8 cellular contexts compared by ENCODE assay signal in the genomic region with DNA sequence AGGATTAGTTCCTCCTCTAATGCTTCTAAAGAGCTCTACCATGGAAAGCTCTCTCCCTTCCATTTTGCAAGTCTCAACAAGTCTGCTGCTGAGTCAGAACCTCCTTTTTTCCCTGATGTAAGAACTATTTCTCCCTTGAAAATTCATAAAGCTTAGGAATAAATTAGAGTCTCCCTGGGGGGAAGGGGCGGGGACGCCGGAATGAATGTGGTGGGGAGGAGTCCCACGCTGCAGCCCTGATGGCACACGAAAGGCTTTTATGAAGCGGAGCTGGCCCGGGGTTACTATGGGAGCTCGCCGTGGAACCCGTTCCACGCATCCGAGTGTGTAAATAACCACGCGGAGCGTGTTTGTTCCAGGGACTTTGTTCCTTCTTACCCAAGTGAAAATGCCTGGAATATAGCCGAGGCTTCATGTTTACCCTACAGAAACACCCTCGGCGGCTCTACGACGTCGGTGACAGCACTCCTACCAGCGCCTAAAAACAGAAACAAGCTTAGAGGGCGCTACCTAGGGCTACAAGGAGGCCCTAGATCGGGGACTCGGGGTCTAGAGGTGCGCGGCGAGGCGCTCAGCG. TPM values are rescaled to one million over a fixed set of nuclear protein-coding genes. Genes with fewer than 3 reads are reported as not detected.
DNase-seq lines count a peak whose midpoint lies in the region; ATAC-seq and TF ChIP-seq lines count a peak whose summit lies in the region.

No MANE protein-coding gene starts in this region.

- WGBS in esophagus squamous epithelium, 2 donors: 0 to 1% methylated on average over 17 to 21 of the region's 30 CpGs

- ATAC-seq in GM18870 (IDR thresholded peaks at IDR 0.05; ENCODE audit: unreplicated experiment) (peak; percentile 37), HG03108 (IDR thresholded peaks at IDR 0.05; ENCODE audit: unreplicated experiment) (peak; percentile 7)

- H3K9me3 ChIP-seq in esophagus squamous epithelium (no peaks in the 10 kb centered on the region), muscle layer of colon (ENCODE audit: low read length) (no peaks in the 10 kb centered on the region)

- H3K9ac ChIP-seq in muscle layer of colon (ENCODE audit: low read length): peak overlapping the region; percentile 98

- intact Hi-C loops in esophagus squamous epithelium (cut with DNase I): loop anchor here (10.0 kb wide), 1 partner anchor 137 kb away; no protein-coding TSS in a partner anchor

- no peak for TF ChIP-seq POLR2A in esophagus squamous epithelium (IDR thresholded peaks at IDR 0.05)

- DNase-seq in AG10803 (ENCODE audit: low read depth) (peak; percentile 95), NCI-H748 treated with DMSO at 0.1 percent for 48 hours (lab: John Stamatoyannopoulos, UW) (peak; percentile 51), esophagus squamous epithelium (lab: John Stamatoyannopoulos, UW) (peak; percentile 36)
- peak; percentile 58 to 63 for DNase-seq in activated T-cell treated with anti-CD3 and anti-CD28 coated beads, Interleukin-2, amount 50 U/mL, for 48 hours
- DNase-seq in stimulated activated CD8-positive, alpha-beta memory T cell treated with anti-CD3 and anti-CD28 coated beads, Interleukin-7, amount 100 ng/mL, for 48 hours (ENCODE audit: extremely low read depth in 1 of 2, low read depth in 1 of 2): peak; percentile 9 to 22

- peaks cover 2 to 36% (median 8%) of the 10 kb centered on the region in 3 donors for H3K4me1 ChIP-seq in esophagus squamous epithelium
- peaks cover 4% of the 10 kb centered on the region for H3K4me1 ChIP-seq in muscle layer of colon (ENCODE audit: insufficient read depth, low read length)

- peak overlapping the region; percentile 94 to 100 (median 100) for H3K27ac ChIP-seq in esophagus squamous epithelium
- peak overlapping the region; percentile 89 for H3K27ac ChIP-seq in muscle layer of colon (ENCODE audit: low read depth, low read length)

- H3K36me3 ChIP-seq in esophagus squamous epithelium (no peaks in the 10 kb centered on the region), muscle layer of colon (ENCODE audit: insufficient read depth, low read length) (no peaks in the 10 kb centered on the region)

- no peaks in the 10 kb centered on the region for H3K27me3 ChIP-seq in esophagus squamous epithelium
- H3K27me3 ChIP-seq in muscle layer of colon (ENCODE audit: control insufficient read depth in 1 of 2, insufficient read depth in 2 of 2, low read length in 2 of 2): no peaks in the 10 kb centered on the region

- H3K4me3 ChIP-seq in AG10803 (ENCODE audit: low read length): peak overlapping the region; percentile 69
- H3K4me3 ChIP-seq in esophagus squamous epithelium: peak overlapping the region; percentile 89 to 99 (median 94)
- H3K4me3 ChIP-seq in muscle layer of colon (ENCODE audit: low read depth in 1 of 2, low read length in 2 of 2): peak overlapping the region; percentile 53 to 97

- no peak for TF ChIP-seq CTCF in AG10803 (conservative IDR thresholded peaks at IDR 0.05; ENCODE audit: low read length)
- TF ChIP-seq CTCF in esophagus squamous epithelium (IDR thresholded peaks at IDR 0.05): no peak

RNA-seq across cellular contexts. Expression of gene CPEB2, which starts 0.9 kb away (rescaled TPM):
- 10 to 100 TPM; 10.5 to 32.6 (median 22.6) TPM for total RNA-seq in esophagus squamous epithelium

Comparison
In these comparisons a context has a peak if more than half of its experiments do, and no peak if none do; other contexts are left out.
1. Peak in every context shown above with its lines: DNase-seq, ATAC-seq, H3K4me3 ChIP-seq and H3K27ac ChIP-seq.
2. DNase-seq: peak in every context shown above with its lines; median percentile 95 in AG10803; 60 in activated T-cell treated with anti-CD3 and anti-CD28 coated beads, Interleukin-2, amount 50 U/mL, for 48 hours; 51 in NCI-H748 treated with DMSO at 0.1 percent for 48 hours; 36 in esophagus squamous epithelium; 16 in stimulated activated CD8-positive, alpha-beta memory T cell treated with anti-CD3 and anti-CD28 coated beads, Interleukin-7, amount 100 ng/mL, for 48 hours.